In genomic region chr6:61809004-61809595, GRCh38 we compare ENCODE assay signal across 9 cellular contexts.
DNase-seq lines count a peak whose midpoint lies in the region; ATAC-seq and TF ChIP-seq lines count a peak whose summit lies in the region.
"Had no signal": no experiment of that assay in that cellular context is flagged by ENCODE, and none has a peak within 500 bp of the region (broad histone marks: within the 10 kb centered on the region; RNA-seq: fewer than 3 reads in every experiment).

No MANE protein-coding gene starts in this region.

- no peaks in the 10 kb centered on the region for H3K27me3 ChIP-seq in MM.1S (replicated peaks; ENCODE audit: insufficient read depth, low read length)
- H3K27me3 ChIP-seq in left lung, result no peaks in the 10 kb centered on the region

- intact Hi-C loops in left lung (cut with DNase I), result loop anchor here in 1 of 2 donors (10.0 kb wide), 1 partner anchor 346 kb away; no protein-coding TSS in a partner anchor

- no peaks in the 10 kb centered on the region for H3K9me2 ChIP-seq in MM.1S (replicated peaks; ENCODE audit: insufficient read depth, low read length)

- no peak overlapping the region for H3K27ac ChIP-seq in MM.1S (ENCODE audit: low read length)
- H3K27ac ChIP-seq in left lung, result no peak overlapping the region

- no peak overlapping the region for H3K4me2 ChIP-seq in MM.1S (ENCODE audit: low read depth, low read length)

- no peak overlapping the region for H2AFZ ChIP-seq in MM.1S (ENCODE audit: low read length)

- no peak overlapping the region for H3K9ac ChIP-seq in MM.1S (ENCODE audit: low read length)

- no peaks in the 10 kb centered on the region for H3K79me2 ChIP-seq in MM.1S (ENCODE audit: low read length)

- TF ChIP-seq CTCF in GM20000 (IDR thresholded peaks at IDR 0.05; ENCODE audit: extremely low read depth, missing control alignments), result no peak
- peak; percentile 56 for TF ChIP-seq CTCF in MM.1S (IDR thresholded peaks at IDR 0.05; ENCODE audit: low read length)
- TF ChIP-seq CTCF in left lung (IDR thresholded peaks at IDR 0.05), result peak; percentile 22 to 47

- H3F3A ChIP-seq in MM.1S (ENCODE audit: insufficient read depth, low read length), result no peaks in the 10 kb centered on the region

- H3K36me3 ChIP-seq in MM.1S (replicated peaks; ENCODE audit: insufficient read depth, low read length), result no peaks in the 10 kb centered on the region
- H3K36me3 ChIP-seq in left lung, result no peaks in the 10 kb centered on the region
- H3K36me3 ChIP-seq: HAP-1 had no signal

- H3K4me1 ChIP-seq in MM.1S (ENCODE audit: low read length), result no peaks in the 10 kb centered on the region
- H3K4me1 ChIP-seq in left lung, result no peaks in the 10 kb centered on the region
- H3K4me1 ChIP-seq: HAP-1 had no signal

- DNase-seq in COLO829 (ENCODE audit: low spot score), result peak; percentile 39
- peak; percentile 6 for DNase-seq in GM20000 (ENCODE audit: low spot score)
- DNase-seq in MM.1S, result peak; percentile 52
- peak; percentile 28 for DNase-seq in SW480 (ENCODE audit: low spot score)
- no peak for DNase-seq in left lung
- DNase-seq in T-helper 2 cell, result no peak
- DNase-seq in activated effector memory CD4-positive, alpha-beta T cell treated with anti-CD3 and anti-CD28 coated beads, Interleukin-2, amount 50 U/mL, for 16 hours, result no peak

- H4K20me1 ChIP-seq in MM.1S (ENCODE audit: insufficient read depth, low read length), result no peaks in the 10 kb centered on the region

- H3K9me3 ChIP-seq in MM.1S (replicated peaks; ENCODE audit: insufficient read depth, low read length) (no peaks in the 10 kb centered on the region), left lung (peaks cover 0 to 7% of the 10 kb centered on the region in 2 donors)
- H3K9me3 ChIP-seq: HAP-1 had no signal

- ATAC-seq in left lung (peak; percentile 69), HG03135 (IDR thresholded peaks at IDR 0.05; ENCODE audit: unreplicated experiment) (no peak)

- H3K4me3 ChIP-seq in MM.1S (ENCODE audit: low read length) (no peak overlapping the region), left lung (no peak overlapping the region)
- H3K4me3 ChIP-seq: HAP-1 had no signal

Comparison
In these comparisons a context has a peak if more than half of its experiments do, and no peak if none do; other contexts are left out.
1. DNase-seq: peak in COLO829 (single experiment), GM20000 (single experiment), MM.1S (single experiment) and SW480 (single experiment); none in left lung (0 of 2), T-helper 2 cell (0 of 5) and activated effector memory CD4-positive, alpha-beta T cell treated with anti-CD3 and anti-CD28 coated beads, Interleukin-2, amount 50 U/mL, for 16 hours (single experiment).